ENCODE assay signal across 20 cellular contexts in genomic region chr22:20630873-20631617, GRCh38.
"Had no signal": no experiment of that assay in that cellular context is flagged by ENCODE, and none has a peak within 500 bp of the region (broad histone marks: within the 10 kb centered on the region; RNA-seq: fewer than 3 reads in every experiment).

No MANE protein-coding gene starts in this region.

- H3K27me3 ChIP-seq: colonic mucosa, pancreas had no signal

- H3K27ac ChIP-seq: colonic mucosa, esophagus squamous epithelium, gastroesophageal sphincter, pancreas, stomach had no signal

- H3K36me3 Mint-ChIP-seq: naive thymus-derived CD4-positive, alpha-beta T cell; stimulated activated memory B cell treated with anti-CD40 and anti-IgM and Interleukin-4, amounts not matched to agents 10 μg/mL and 1 μg/mL and 100 μg/mL, for 72 hours had no signal

- H3K4me1 ChIP-seq: colonic mucosa, esophagus squamous epithelium, gastroesophageal sphincter, pancreas, stomach had no signal

- H3K9me3 Mint-ChIP-seq: naive thymus-derived CD4-positive, alpha-beta T cell; nephron progenitor cell; stimulated activated memory B cell treated with anti-CD40 and anti-IgM and Interleukin-4, amounts not matched to agents 10 μg/mL and 1 μg/mL and 100 μg/mL, for 72 hours had no signal

- H3K27ac Mint-ChIP-seq: nephron progenitor cell; stimulated activated memory B cell treated with anti-CD40 and anti-IgM and Interleukin-4, amounts not matched to agents 10 μg/mL and 1 μg/mL and 100 μg/mL, for 72 hours had no signal

- H3K36me3 ChIP-seq: colonic mucosa, esophagus squamous epithelium, gastroesophageal sphincter, pancreas, stomach had no signal

- DNase-seq: caudate nucleus; colonic mucosa; dermis blood vessel endothelial cell; esophagus squamous epithelium; foreskin fibroblast; glutamatergic neuron; islet precursor cell; left ventricle myocardium superior; mesendoderm; naive thymus-derived CD4-positive, alpha-beta T cell; nephron progenitor cell; nucleus accumbens; pancreas; right cardiac atrium; stimulated activated CD4-positive, alpha-beta T cell treated with anti-CD3 and anti-CD28 coated beads, Interleukin-4, amount 100 ng/mL, for 1 hour; stimulated activated CD8-positive, alpha-beta memory T cell treated with anti-CD3 and anti-CD28 coated beads, Interleukin-4, amount 100 ng/mL, for 48 hours; stomach had no signal

- H3K4me3 Mint-ChIP-seq: naive thymus-derived CD4-positive, alpha-beta T cell; nephron progenitor cell; stimulated activated memory B cell treated with anti-CD40 and anti-IgM and Interleukin-4, amounts not matched to agents 10 μg/mL and 1 μg/mL and 100 μg/mL, for 72 hours had no signal

- H3K4me3 ChIP-seq: colonic mucosa, esophagus squamous epithelium, gastroesophageal sphincter, pancreas, smooth muscle cell, stomach had no signal

- H3K9me3 ChIP-seq: colonic mucosa, esophagus squamous epithelium, gastroesophageal sphincter, pancreas, stomach had no signal

- ATAC-seq: gastroesophageal sphincter; left ventricle myocardium superior; naive thymus-derived CD4-positive, alpha-beta T cell; pancreas had no signal

- H3K4me2 ChIP-seq: smooth muscle cell had no signal

- FAIRE-seq: pancreas had no signal

- H3K4me1 Mint-ChIP-seq: stimulated activated memory B cell treated with anti-CD40 and anti-IgM and Interleukin-4, amounts not matched to agents 10 μg/mL and 1 μg/mL and 100 μg/mL, for 72 hours had no signal
